Comparison of ENCODE assay signal across 8 cellular contexts in genomic region chr16:3610698-3611144, GRCh38. TPM values are rescaled to one million over a fixed set of nuclear protein-coding genes. Genes with fewer than 3 reads are reported as not detected.
DNase-seq lines count a peak whose midpoint lies in the region; ATAC-seq and TF ChIP-seq lines count a peak whose summit lies in the region.

No MANE protein-coding gene starts in this region.

- H3K36me3 ChIP-seq in sigmoid colon: peaks cover 0 to 4% (median 0%) of the 10 kb centered on the region in 4 donors

- intact Hi-C loops in sigmoid colon (cut with DNase I): loop anchor here (5.0 to 10.0 kb wide), 3 partner anchors 86 to 303 kb away; partner anchors contain the start of genes CREBBP, TIGD7 and ZNF75A

- H3K27ac ChIP-seq in VCaP (peak overlapping the region; percentile 68), sigmoid colon (peak overlapping the region; percentile 71 to 88 (median 82))

- no peaks in the 10 kb centered on the region for H3K9me3 ChIP-seq in sigmoid colon

- TF ChIP-seq EP300 in sigmoid colon (IDR thresholded peaks at IDR 0.05): no peak

- no peaks in the 10 kb centered on the region for H3K36me3 Mint-ChIP-seq in activated naive CD4-positive, alpha-beta T cell treated with anti-CD3 and anti-CD28 coated beads, Interleukin-2, amount 50 U/mL, for 24 hours

- ATAC-seq in GM18505 (IDR thresholded peaks at IDR 0.05; ENCODE audit: unreplicated experiment): no peak

- no peaks in the 10 kb centered on the region for H3K9me3 Mint-ChIP-seq in activated naive CD4-positive, alpha-beta T cell treated with anti-CD3 and anti-CD28 coated beads, Interleukin-2, amount 50 U/mL, for 24 hours

- no peaks in the 10 kb centered on the region for H3K27me3 Mint-ChIP-seq in activated naive CD4-positive, alpha-beta T cell treated with anti-CD3 and anti-CD28 coated beads, Interleukin-2, amount 50 U/mL, for 24 hours

- no peaks in the 10 kb centered on the region for H3K27me3 ChIP-seq in sigmoid colon

- peak overlapping the region; percentile 85 to 98 (median 94) for H3K4me3 ChIP-seq in sigmoid colon

- DNase-seq in activated naive CD4-positive, alpha-beta T cell treated with anti-CD3 and anti-CD28 coated beads, Interleukin-2, amount 50 U/mL, for 16 hours: no peak
- peak; percentile 7 for DNase-seq in globus pallidus (ENCODE audit: low spot score)
- DNase-seq in sigmoid colon: no peak
- no peak for DNase-seq in stimulated activated CD4-positive, alpha-beta T cell treated with anti-CD3 and anti-CD28 coated beads, Interleukin-4, amount 100 ng/mL, for 24 hours
- no peak for DNase-seq in NCI-H510A treated with DMSO at 0.1 percent for 48 hours (lab: John Stamatoyannopoulos, UW)

- peaks cover 52% of the 10 kb centered on the region for H3K4me1 Mint-ChIP-seq in activated naive CD4-positive, alpha-beta T cell treated with anti-CD3 and anti-CD28 coated beads, Interleukin-2, amount 50 U/mL, for 24 hours

- H3K4me1 ChIP-seq in sigmoid colon: peaks cover 0 to 24% (median 16%) of the 10 kb centered on the region in 4 donors

- TF ChIP-seq CTCF in VCaP (conservative IDR thresholded peaks at IDR 0.05): no peak
- TF ChIP-seq CTCF in sigmoid colon (IDR thresholded peaks at IDR 0.05): no peak

- peak overlapping the region; percentile 99 for H3K4me3 Mint-ChIP-seq in activated naive CD4-positive, alpha-beta T cell treated with anti-CD3 and anti-CD28 coated beads, Interleukin-2, amount 50 U/mL, for 24 hours

- H3K27ac Mint-ChIP-seq in activated naive CD4-positive, alpha-beta T cell treated with anti-CD3 and anti-CD28 coated beads, Interleukin-2, amount 50 U/mL, for 24 hours: peak overlapping the region; percentile 83

- WGBS in sigmoid colon, 2 donors: 1 to 4% methylated on average over 10 of the region's 10 CpGs

- TF ChIP-seq POLR2A in sigmoid colon (IDR thresholded peaks at IDR 0.05) (no peak), GM18505 (IDR thresholded peaks at IDR 0.05; ENCODE audit: borderline replicate concordance, extremely low read depth, insufficient read depth, insufficient read length) (no peak)

RNA-seq across cellular contexts. Expression of gene SLX4, which starts 0.7 kb away (rescaled TPM):
- 1 to 10 TPM; 2.1 to 3.9 (median 2.6) TPM for total RNA-seq in sigmoid colon
- 1 to 10 TPM in 1 of 3 donors, under 1 TPM in 2; under 0.01 to 3.9 (median 0.69) TPM for polyA plus RNA-seq in sigmoid colon

RNA-seq across cellular contexts. Expression of gene NLRC3, which starts 33.5 kb away (rescaled TPM):
- total RNA-seq in sigmoid colon: under 1 TPM in 3 of 4 donors, not detected in 1; under 0.01 to 0.33 (median 0.27) TPM
- polyA plus RNA-seq in sigmoid colon: 1 to 10 TPM in 1 of 3 donors, under 1 TPM in 1, not detected in 1; under 0.01 to 7.0 TPM

RNA-seq across cellular contexts. Expression of gene DNASE1, which starts 43.8 kb away (rescaled TPM):
- total RNA-seq in sigmoid colon: 10 to 100 TPM in 3 of 4 donors, 1 to 10 TPM in 1; 8.9 to 22.4 (median 11.9) TPM
- 10 to 100 TPM in 1 of 3 donors, 1 to 10 TPM in 2; 1.2 to 15.9 (median 4.4) TPM for polyA plus RNA-seq in sigmoid colon
